Comparison of ENCODE assay signal across 1 cellular context in the genomic region with DNA sequence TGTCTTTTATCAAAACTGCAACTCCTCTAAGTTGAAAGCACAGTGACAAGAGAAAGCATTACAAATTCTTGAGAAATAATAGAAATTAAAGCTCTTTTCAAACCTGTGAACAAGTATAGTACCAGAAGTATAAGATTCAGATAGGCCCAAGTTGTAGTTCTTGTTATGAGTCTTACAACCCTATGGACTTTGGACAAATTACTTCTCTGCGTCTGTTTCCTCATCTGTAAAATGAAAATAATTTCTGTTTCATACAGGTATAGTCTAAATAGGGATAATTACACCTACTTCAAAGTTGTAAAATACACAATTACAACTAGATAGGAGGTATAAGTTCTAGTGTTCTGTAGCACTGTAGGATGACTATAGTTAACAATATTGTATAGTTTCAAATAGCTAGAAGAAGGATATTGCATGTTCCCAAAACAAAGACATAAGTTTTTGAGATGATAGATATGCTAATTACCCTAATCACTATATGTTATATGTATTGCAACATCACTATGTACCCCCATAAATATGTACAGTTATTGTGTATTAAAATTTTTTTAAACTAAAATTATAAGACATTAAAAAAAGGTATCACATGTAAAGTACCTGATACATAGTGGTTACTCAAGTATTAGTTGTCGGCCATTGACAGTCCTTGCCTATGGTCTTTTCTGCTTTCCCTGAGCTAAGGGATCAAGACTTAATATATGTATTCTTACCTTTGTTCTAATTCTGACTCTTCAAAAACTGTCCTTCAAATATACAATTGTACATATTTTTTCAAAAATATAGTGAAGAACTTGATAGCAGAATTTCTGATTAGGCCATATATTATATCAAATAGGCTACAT.
TF ChIP-seq lines count a peak whose summit lies in the region.

No MANE protein-coding gene starts in this region.

TF ChIP-seq in GM12878, 131 proteins besides CTCF, POLR2A, EP300 and RAD21:
- TF ChIP-seq, protein P1, sequence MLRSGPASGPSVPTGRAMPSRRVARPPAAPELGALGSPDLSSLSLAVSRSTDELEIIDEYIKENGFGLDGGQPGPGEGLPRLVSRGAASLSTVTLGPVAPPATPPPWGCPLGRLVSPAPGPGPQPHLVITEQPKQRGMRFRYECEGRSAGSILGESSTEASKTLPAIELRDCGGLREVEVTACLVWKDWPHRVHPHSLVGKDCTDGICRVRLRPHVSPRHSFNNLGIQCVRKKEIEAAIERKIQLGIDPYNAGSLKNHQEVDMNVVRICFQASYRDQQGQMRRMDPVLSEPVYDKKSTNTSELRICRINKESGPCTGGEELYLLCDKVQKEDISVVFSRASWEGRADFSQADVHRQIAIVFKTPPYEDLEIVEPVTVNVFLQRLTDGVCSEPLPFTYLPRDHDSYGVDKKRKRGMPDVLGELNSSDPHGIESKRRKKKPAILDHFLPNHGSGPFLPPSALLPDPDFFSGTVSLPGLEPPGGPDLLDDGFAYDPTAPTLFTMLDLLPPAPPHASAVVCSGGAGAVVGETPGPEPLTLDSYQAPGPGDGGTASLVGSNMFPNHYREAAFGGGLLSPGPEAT (IDR thresholded peaks at IDR 0.05; ENCODE audit: low read depth) = 0 out of 2 replicates have a peak, but pooled peaks have one; percentile 12
- TF ChIP-seq GATAD2B (conservative IDR thresholded peaks at IDR 0.05; ENCODE audit: low read depth) = no peak
